In genomic region chr22:48236261-48236660, GRCh38 we compare ENCODE assay signal across 23 cellular contexts.
"Had no signal": no experiment of that assay in that cellular context is flagged by ENCODE, and none has a peak within 500 bp of the region (broad histone marks: within the 10 kb centered on the region; RNA-seq: fewer than 3 reads in every experiment).

No MANE protein-coding gene starts in this region.

- H3K4me3 ChIP-seq: colonic mucosa, gastrocnemius medialis, lung, mucosa of descending colon, right lobe of liver, smooth muscle cell, thoracic aorta, tibial nerve, upper lobe of right lung, uterus had no signal

- H3K4me1 ChIP-seq: colonic mucosa, gastrocnemius medialis, parathyroid adenoma, right lobe of liver, tibial nerve, upper lobe of right lung, uterus had no signal

- H3K36me3 ChIP-seq: colonic mucosa, gastrocnemius medialis, neutrophil, right lobe of liver, thoracic aorta, tibial nerve, upper lobe of right lung, uterus had no signal

- DNase-seq: colonic mucosa; effector CD8-positive, alpha-beta T cell; endodermal cell; foreskin fibroblast; gastrocnemius medialis; kidney; mucosa of descending colon; naive B cell; stimulated activated CD4-positive, alpha-beta T cell treated with anti-CD3 and anti-CD28 coated beads, Interleukin-12 subunit alpha, Interleukin-12 subunit beta, amount 100 ng/mL, for 4 hours; stimulated activated CD4-positive, alpha-beta T cell treated with anti-CD3 and anti-CD28 coated beads, Interleukin-1b, Interleukin-23, amount 100 ng/mL, for 48 hours; stimulated activated CD4-positive, alpha-beta T cell treated with anti-CD3 and anti-CD28 coated beads, Interleukin-4, amount 100 ng/mL, for 1 hour; stimulated activated naive CD4-positive, alpha-beta T cell; stimulated activated naive CD8-positive, alpha-beta T cell treated with anti-CD3 and anti-CD28 coated beads, Interleukin-15, amount 100 ng/mL, for 72 hours; upper lobe of right lung; uterus had no signal

- H3K27ac ChIP-seq: colonic mucosa, epithelial cell of prostate, gastrocnemius medialis, neutrophil, parathyroid adenoma, right lobe of liver, thoracic aorta, tibial nerve, upper lobe of right lung, uterus had no signal

- H3K27me3 ChIP-seq: colonic mucosa, gastrocnemius medialis, right lobe of liver, tibial nerve, upper lobe of right lung, uterus had no signal

- H3K9me3 ChIP-seq: colonic mucosa, neutrophil, thoracic aorta had no signal
